ENCODE assay signal across 7 cellular contexts in genomic region chr16:85390511-85391174, GRCh38.
DNase-seq lines count a peak whose midpoint lies in the region; ATAC-seq and TF ChIP-seq lines count a peak whose summit lies in the region.

No MANE protein-coding gene starts in this region.

- ATAC-seq in GM21423 (IDR thresholded peaks at IDR 0.05; ENCODE audit: unreplicated experiment), result no peak

- peaks cover 12% of the 10 kb centered on the region for H3K4me1 ChIP-seq in cardiac muscle cell (ENCODE audit: low read depth)
- peaks cover 38% of the 10 kb centered on the region for H3K4me1 ChIP-seq in stomach smooth muscle (ENCODE audit: control insufficient read depth, insufficient read depth, low read length)

- H3K4me3 ChIP-seq in cardiac muscle cell, result no peak overlapping the region
- no peak overlapping the region for H3K4me3 ChIP-seq in stomach smooth muscle (ENCODE audit: low read length in 2 of 2)

- TF ChIP-seq CTCF in cardiac muscle cell (IDR thresholded peaks at IDR 0.05; ENCODE audit: low read depth, low read length), result no peak

- no peaks in the 10 kb centered on the region for H3K36me3 ChIP-seq in cardiac muscle cell
- H3K36me3 ChIP-seq in stomach smooth muscle (ENCODE audit: control insufficient read depth in 2 of 2, insufficient read depth in 2 of 2, low read length in 2 of 2), result no peaks in the 10 kb centered on the region

- H3K27ac ChIP-seq in cardiac muscle cell (peak overlapping the region; percentile 66), stomach smooth muscle (ENCODE audit: low read length) (peak overlapping the region; percentile 46)

- H3K9ac ChIP-seq in stomach smooth muscle (ENCODE audit: low read length in 2 of 2), result no peak overlapping the region

- H3K27me3 ChIP-seq in cardiac muscle cell (no peaks in the 10 kb centered on the region), stomach smooth muscle (ENCODE audit: control insufficient read depth in 1 of 2, insufficient read depth in 2 of 2, low read length in 2 of 2) (no peaks in the 10 kb centered on the region)

- H3K9me3 ChIP-seq in cardiac muscle cell (ENCODE audit: low read depth) (no peaks in the 10 kb centered on the region), stomach smooth muscle (ENCODE audit: control insufficient read depth in 2 of 2, low read length in 2 of 2) (peaks cover 0 to 3% of the 10 kb centered on the region in 2 donors)

- DNase-seq in HK-2 (ENCODE audit: unreplicated experiment) (peak; percentile 82), SHP77 (lab: John Stamatoyannopoulos, UW) (peak; percentile 50 to 69), cardiac muscle cell (ENCODE audit: low read depth in 1 of 2, low spot score in 1 of 2) (peak in 1 of 2 donors; percentile 95), islet precursor cell (no peak)
- no peak for DNase-seq in stimulated activated CD4-positive, alpha-beta T cell treated with anti-CD3 and anti-CD28 coated beads, Interleukin-4, amount 100 ng/mL, for 24 hours

Comparison
In these comparisons a context has a peak if more than half of its experiments do, and no peak if none do; other contexts are left out.
1. DNase-seq: peak in HK-2 (single experiment) and SHP77 (2 of 2); none in stimulated activated CD4-positive, alpha-beta T cell treated with anti-CD3 and anti-CD28 coated beads, Interleukin-4, amount 100 ng/mL, for 24 hours (single experiment) and islet precursor cell (single experiment).